In genomic region chr2:10337449-10337848, GRCh38 we compare ENCODE assay signal across 16 cellular contexts.
"Had no signal": no experiment of that assay in that cellular context is flagged by ENCODE, and none has a peak within 500 bp of the region (broad histone marks: within the 10 kb centered on the region; RNA-seq: fewer than 3 reads in every experiment).

No MANE protein-coding gene starts in this region.

- H3K9me3 Mint-ChIP-seq: activated CD4-positive, alpha-beta memory T cell treated with anti-CD3 and anti-CD28 coated beads for 36 hours; activated naive CD4-positive, alpha-beta T cell treated with anti-CD3 and anti-CD28 coated beads for 36 hours; stimulated activated naive CD8-positive, alpha-beta T cell treated with anti-CD3 and anti-CD28 coated beads, Interleukin-15, Interleukin-2, amounts not matched to agents 100 ng/mL and 50 ng/mL, for 24 hours had no signal

- H3K36me3 ChIP-seq: adrenal gland had no signal

- DNase-seq: activated CD4-positive, alpha-beta memory T cell treated with anti-CD3 and anti-CD28 coated beads for 36 hours; activated CD4-positive, alpha-beta T cell treated with anti-CD3 and anti-CD28 coated beads for 4 hours; activated naive CD4-positive, alpha-beta T cell treated with anti-CD3 and anti-CD28 coated beads for 36 hours; activated T-cell treated with anti-CD3 and anti-CD28 coated beads, Interleukin-2, amount 50 U/mL, for 1 hour; adrenal gland; dorsolateral prefrontal cortex; foreskin fibroblast; left ventricle myocardium superior; stimulated activated CD8-positive, alpha-beta memory T cell treated with anti-CD3 and anti-CD28 coated beads, Interleukin-4, amount 100 ng/mL, for 48 hours had no signal

- H3K4me3 Mint-ChIP-seq: activated CD4-positive, alpha-beta memory T cell treated with anti-CD3 and anti-CD28 coated beads for 36 hours; activated naive CD4-positive, alpha-beta T cell treated with anti-CD3 and anti-CD28 coated beads for 36 hours; stimulated activated naive CD8-positive, alpha-beta T cell treated with anti-CD3 and anti-CD28 coated beads, Interleukin-15, Interleukin-2, amounts not matched to agents 100 ng/mL and 50 ng/mL, for 24 hours; T-helper 2 cell treated with Interferon-gamma antibody and Interleukin-4, amounts not matched to agents 5 μg/mL and 100 μg/mL, for 36 hours; WTC11 had no signal

- H3K27me3 Mint-ChIP-seq: activated CD4-positive, alpha-beta memory T cell treated with anti-CD3 and anti-CD28 coated beads for 36 hours; stimulated activated naive CD8-positive, alpha-beta T cell treated with anti-CD3 and anti-CD28 coated beads, Interleukin-15, Interleukin-2, amounts not matched to agents 100 ng/mL and 50 ng/mL, for 24 hours had no signal

- H3K27ac ChIP-seq: adrenal gland, dorsolateral prefrontal cortex, epithelial cell of prostate, tibial nerve had no signal

- H3K27ac Mint-ChIP-seq: activated CD4-positive, alpha-beta memory T cell treated with anti-CD3 and anti-CD28 coated beads for 36 hours; activated naive CD4-positive, alpha-beta T cell treated with anti-CD3 and anti-CD28 coated beads for 36 hours; stimulated activated naive CD8-positive, alpha-beta T cell treated with anti-CD3 and anti-CD28 coated beads, Interleukin-15, Interleukin-2, amounts not matched to agents 100 ng/mL and 50 ng/mL, for 24 hours; T-helper 2 cell treated with Interferon-gamma antibody and Interleukin-4, amounts not matched to agents 5 μg/mL and 100 μg/mL, for 36 hours; WTC11 had no signal

- H3K4me3 ChIP-seq: adrenal gland, dorsolateral prefrontal cortex, tibial nerve had no signal

- ATAC-seq: left ventricle myocardium superior, WTC11 had no signal

- H3K27me3 ChIP-seq: adrenal gland, dorsolateral prefrontal cortex, tibial nerve had no signal

- FAIRE-seq: TTC549, urothelium cell line had no signal
